ENCODE assay signal across 2 cellular contexts in the genomic region with DNA sequence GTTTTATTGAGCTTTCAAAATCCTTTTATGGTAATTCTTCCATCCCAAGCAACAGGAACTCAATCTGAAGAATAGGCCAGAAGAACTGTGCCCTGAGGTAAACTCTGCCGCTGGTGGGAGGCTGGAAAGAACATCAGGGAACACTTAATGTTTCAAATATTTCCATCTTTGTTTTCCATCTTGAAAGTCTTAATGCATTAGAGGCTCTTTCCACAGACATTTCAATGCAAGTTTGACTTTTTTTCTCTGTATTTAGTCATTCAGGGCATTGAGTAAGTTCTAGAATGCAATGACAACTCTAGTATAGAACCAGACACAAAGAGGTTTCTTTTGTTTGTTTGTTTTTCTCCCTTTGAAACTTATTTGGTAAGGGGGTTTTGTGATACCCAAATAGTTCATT.
TF ChIP-seq lines count a peak whose summit lies in the region.

No MANE protein-coding gene starts in this region.

TF ChIP-seq in GM23338, 12 proteins besides CTCF, POLR2A, EP300 and RAD21:
- TF ChIP-seq, protein P1, sequence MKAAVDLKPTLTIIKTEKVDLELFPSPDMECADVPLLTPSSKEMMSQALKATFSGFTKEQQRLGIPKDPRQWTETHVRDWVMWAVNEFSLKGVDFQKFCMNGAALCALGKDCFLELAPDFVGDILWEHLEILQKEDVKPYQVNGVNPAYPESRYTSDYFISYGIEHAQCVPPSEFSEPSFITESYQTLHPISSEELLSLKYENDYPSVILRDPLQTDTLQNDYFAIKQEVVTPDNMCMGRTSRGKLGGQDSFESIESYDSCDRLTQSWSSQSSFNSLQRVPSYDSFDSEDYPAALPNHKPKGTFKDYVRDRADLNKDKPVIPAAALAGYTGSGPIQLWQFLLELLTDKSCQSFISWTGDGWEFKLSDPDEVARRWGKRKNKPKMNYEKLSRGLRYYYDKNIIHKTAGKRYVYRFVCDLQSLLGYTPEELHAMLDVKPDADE (IDR thresholded peaks at IDR 0.05), result no peak
- TF ChIP-seq EZH2phosphoT487 (IDR thresholded peaks at IDR 0.05; ENCODE audit: unreplicated experiment), result no peak
- no peak for TF ChIP-seq STAT1 (IDR thresholded peaks at IDR 0.05; ENCODE audit: unreplicated experiment)
TF ChIP-seq in GM23338: peak in this region for 0.

TF ChIP-seq in H1, 55 proteins besides CTCF, POLR2A, EP300 and RAD21:
- TF ChIP-seq CHD1 (IDR thresholded peaks at IDR 0.05; ENCODE audit: low read depth, low read length), result no peak
- no peak for TF ChIP-seq PHF8 (conservative IDR thresholded peaks at IDR 0.05; ENCODE audit: low read depth, low read length)
- no peak for TF ChIP-seq RXRA (IDR thresholded peaks at IDR 0.05; ENCODE audit: insufficient read depth, low read depth, low read length)
- TF ChIP-seq HDAC2 (IDR thresholded peaks at IDR 0.05; ENCODE audit: borderline replicate concordance in 1 of 2, low read depth in 2 of 2, low read length in 2 of 2), result no peak
- TF ChIP-seq CEBPB (IDR thresholded peaks at IDR 0.05; ENCODE audit: low read depth, low read length), result no peak
- no peak for TF ChIP-seq SRF (IDR thresholded peaks at IDR 0.05; ENCODE audit: low read depth, low read length)
- no peak for TF ChIP-seq SUZ12 (IDR thresholded peaks at IDR 0.05; ENCODE audit: low read length)
- no peak for TF ChIP-seq SIRT6 (IDR thresholded peaks at IDR 0.05; ENCODE audit: low read length)
- TF ChIP-seq ASH2L (IDR thresholded peaks at IDR 0.05; ENCODE audit: low read length), result no peak
- TF ChIP-seq CBX5 (IDR thresholded peaks at IDR 0.05; ENCODE audit: low read depth, low read length), result no peak
- TF ChIP-seq SP2 (IDR thresholded peaks at IDR 0.05; ENCODE audit: low read length), result no peak
- TF ChIP-seq GABPA (IDR thresholded peaks at IDR 0.05; ENCODE audit: borderline replicate concordance, insufficient read depth, low read length), result no peak
- TF ChIP-seq CHD2 (IDR thresholded peaks at IDR 0.05; ENCODE audit: low read length), result no peak
- no peak for TF ChIP-seq SAP30 (IDR thresholded peaks at IDR 0.05; ENCODE audit: insufficient read depth, insufficient replicate concordance, low read length)
- TF ChIP-seq RFX5 (IDR thresholded peaks at IDR 0.05; ENCODE audit: borderline replicate concordance, low read depth, low read length), result no peak
